ENCODE assay signal across 8 cellular contexts in genomic region chr18:78816916-78817315, GRCh38.
"Had no signal": no experiment of that assay in that cellular context is flagged by ENCODE, and none has a peak within 500 bp of the region (broad histone marks: within the 10 kb centered on the region; RNA-seq: fewer than 3 reads in every experiment).

No MANE protein-coding gene starts in this region.

- H3K9ac ChIP-seq: GM23248 had no signal

- H3K36me3 ChIP-seq: HAP-1 had no signal

- H3K4me3 ChIP-seq: GM23248, HAP-1, K562 had no signal

- H3K9me3 ChIP-seq: HAP-1 had no signal

- ATAC-seq: HCT116, K562 had no signal

- H3K27ac ChIP-seq: GM23248 had no signal

- DNase-seq: GM23248, GOT3, H7, HFFc6, IMR-90 had no signal
